In genomic region chr10:27152687-27153086, GRCh38 we compare ENCODE assay signal across 8 cellular contexts. TPM values are rescaled to one million over a fixed set of nuclear protein-coding genes. Genes with fewer than 3 reads are reported as not detected.
DNase-seq lines count a peak whose midpoint lies in the region; ATAC-seq and TF ChIP-seq lines count a peak whose summit lies in the region.

No MANE protein-coding gene starts in this region.

- peak overlapping the region; percentile 100 for H3K27ac Mint-ChIP-seq in central memory CD8-positive, alpha-beta T cell (ENCODE audit: low read depth)
- peak overlapping the region; percentile 100 for H3K27ac Mint-ChIP-seq in naive thymus-derived CD4-positive, alpha-beta T cell

- H3K27me3 Mint-ChIP-seq in central memory CD8-positive, alpha-beta T cell, result no peaks in the 10 kb centered on the region
- H3K27me3 Mint-ChIP-seq in naive thymus-derived CD4-positive, alpha-beta T cell, result peaks cover 0 to 2% (median 0%) of the 10 kb centered on the region in 5 donors

- H3K4me3 ChIP-seq in AG09309 (ENCODE audit: control insufficient read depth, low read depth, low read length), result peak overlapping the region; percentile 84
- H3K4me3 ChIP-seq in Jurkat, Clone E6-1 (ENCODE audit: low read length), result peak overlapping the region; percentile 99
- peak overlapping the region; percentile 90 for H3K4me3 ChIP-seq in naive thymus-derived CD4-positive, alpha-beta T cell (ENCODE audit: low read length)

- no peak for TF ChIP-seq CTCF in AG09309 (IDR thresholded peaks at IDR 0.05; ENCODE audit: control insufficient read depth, insufficient read depth, low read depth, low read length, missing control alignments)

- H3K9me3 Mint-ChIP-seq in central memory CD8-positive, alpha-beta T cell, result no peaks in the 10 kb centered on the region
- H3K9me3 Mint-ChIP-seq in naive thymus-derived CD4-positive, alpha-beta T cell, result peaks cover 0 to 8% (median 0%) of the 10 kb centered on the region in 11 donors

- H3K36me3 ChIP-seq in naive thymus-derived CD4-positive, alpha-beta T cell (ENCODE audit: control insufficient read depth in 2 of 3, insufficient read depth in 3 of 3, low read length in 3 of 3), result peaks cover 7 to 20% (median 8%) of the 10 kb centered on the region in 3 experiments

- H3K4me3 Mint-ChIP-seq in central memory CD8-positive, alpha-beta T cell, result peak overlapping the region; percentile 98
- peak overlapping the region; percentile 91 to 100 (median 99) for H3K4me3 Mint-ChIP-seq in naive thymus-derived CD4-positive, alpha-beta T cell

- H3K4me1 ChIP-seq in naive thymus-derived CD4-positive, alpha-beta T cell (ENCODE audit: control insufficient read depth in 2 of 2, insufficient read depth in 2 of 2, low read length in 2 of 2), result peaks cover 13 to 17% of the 10 kb centered on the region in 2 donors

- ATAC-seq in central memory CD8-positive, alpha-beta T cell (replicated peaks; ENCODE audit: extremely low read depth, poor library complexity, severe bottlenecking), result no peak
- ATAC-seq in naive thymus-derived CD4-positive, alpha-beta T cell, result no peak
- no peak for ATAC-seq in HG03432 (IDR thresholded peaks at IDR 0.05; ENCODE audit: unreplicated experiment)
- no peak for ATAC-seq in HG02571 (IDR thresholded peaks at IDR 0.05; ENCODE audit: unreplicated experiment)

- no peaks in the 10 kb centered on the region for H3K9me3 ChIP-seq in naive thymus-derived CD4-positive, alpha-beta T cell (ENCODE audit: control insufficient read depth in 2 of 3, low read length in 3 of 3)

- intact Hi-C loops in naive thymus-derived CD4-positive, alpha-beta T cell (cut with micrococcal nuclease), result loop anchor here (2.0 to 5.0 kb wide), 2 partner anchors 14 to 415 kb away; no protein-coding TSS in a partner anchor

- H3K36me3 Mint-ChIP-seq in central memory CD8-positive, alpha-beta T cell (ENCODE audit: insufficient read depth), result peaks cover 57% of the 10 kb centered on the region
- peaks cover 7 to 26% (median 20%) of the 10 kb centered on the region in 5 donors for H3K36me3 Mint-ChIP-seq in naive thymus-derived CD4-positive, alpha-beta T cell

- DNase-seq in AG09309 (ENCODE audit: low read depth) (no peak), NCI-H1105 (lab: John Stamatoyannopoulos, UW) (no peak), RPMI8226 (no peak)
- DNase-seq in Jurkat, Clone E6-1 (ENCODE audit: low read depth, low spot score), result no peak
- DNase-seq in central memory CD8-positive, alpha-beta T cell (ENCODE audit: low spot score in 2 of 2), result no peak
- no peak for DNase-seq in naive thymus-derived CD4-positive, alpha-beta T cell

- peak overlapping the region; percentile 99 for H3K27ac ChIP-seq in naive thymus-derived CD4-positive, alpha-beta T cell (ENCODE audit: low read depth, low read length)

- no peaks in the 10 kb centered on the region for H3K27me3 ChIP-seq in naive thymus-derived CD4-positive, alpha-beta T cell (ENCODE audit: control insufficient read depth in 2 of 2, insufficient read depth in 2 of 2, low read length in 2 of 2)

- POLR2A ChIA-PET in naive thymus-derived CD4-positive, alpha-beta T cell (lab: Charles Lee), result interaction anchor here (2.7 kb wide), 1 partner anchor 52 kb away, joined by 43 read pairs; the partner anchor contains the start of gene ANKRD26

- CTCF ChIA-PET in naive thymus-derived CD4-positive, alpha-beta T cell (lab: Charles Lee), result interaction anchor here (0.9 kb wide), 1 partner anchor 71 kb away, joined by 3 read pairs; no protein-coding TSS in a partner anchor

- peaks cover 52% of the 10 kb centered on the region for H3K4me1 Mint-ChIP-seq in central memory CD8-positive, alpha-beta T cell
- peaks cover 36 to 74% (median 52%) of the 10 kb centered on the region in 7 donors for H3K4me1 Mint-ChIP-seq in naive thymus-derived CD4-positive, alpha-beta T cell

RNA-seq across cellular contexts. Expression of gene YME1L1, which starts 1.5 kb away (rescaled TPM):
- 123 TPM for polyA plus RNA-seq in Jurkat, Clone E6-1 (2012; ENCODE audit: insufficient read depth, insufficient read length)
- 100 to 1,000 TPM in 3 of 5 experiments, 10 to 100 TPM in 2; 87.7 to 130 (median 113) TPM for total RNA-seq in naive thymus-derived CD4-positive, alpha-beta T cell
- 100 to 1,000 TPM; 111 to 112 TPM for polyA plus RNA-seq in naive thymus-derived CD4-positive, alpha-beta T cell

RNA-seq across cellular contexts. Expression of gene MASTL, which starts 2.5 kb away (rescaled TPM):
- 18.6 TPM for polyA plus RNA-seq in Jurkat, Clone E6-1 (2012; ENCODE audit: insufficient read depth, insufficient read length)
- 10 to 100 TPM in 3 of 5 experiments, 1 to 10 TPM in 2; 8.4 to 29.0 (median 20.2) TPM for total RNA-seq in naive thymus-derived CD4-positive, alpha-beta T cell
- 1 to 10 TPM; 2.6 to 3.4 TPM for polyA plus RNA-seq in naive thymus-derived CD4-positive, alpha-beta T cell

RNA-seq across cellular contexts. Expression of gene ANKRD26, which starts 52.4 kb away (rescaled TPM):
- polyA plus RNA-seq in Jurkat, Clone E6-1 (2012; ENCODE audit: insufficient read depth, insufficient read length), result 5.1 TPM
- total RNA-seq in naive thymus-derived CD4-positive, alpha-beta T cell, result 10 to 100 TPM in 2 of 5 experiments, 1 to 10 TPM in 3; 6.4 to 14.2 (median 8.9) TPM
- 1 to 10 TPM; 2.9 to 3.9 TPM for polyA plus RNA-seq in naive thymus-derived CD4-positive, alpha-beta T cell
